Comparison of ENCODE assay signal across 23 cellular contexts in the genomic region with DNA sequence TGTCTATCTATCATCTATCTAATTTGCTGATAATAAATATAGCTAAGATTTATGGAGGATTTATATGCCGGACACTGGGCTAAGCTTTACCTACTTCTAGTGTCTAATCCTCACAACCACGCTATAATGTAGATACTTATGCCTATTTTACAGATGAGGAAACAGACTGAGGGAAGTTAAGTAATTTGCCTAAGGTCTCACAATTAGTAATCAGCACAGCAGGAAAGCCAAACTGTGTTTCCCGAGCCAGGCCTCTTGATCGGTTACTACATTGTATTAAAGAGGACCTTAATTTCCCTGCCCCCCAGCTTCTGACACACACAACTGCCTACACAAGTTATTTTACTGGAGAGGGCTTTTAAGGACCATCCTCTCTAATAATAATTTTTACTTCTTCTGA. TPM values are rescaled to one million over a fixed set of nuclear protein-coding genes. Genes with fewer than 3 reads are reported as not detected.
A peak's percentile ranks its signal among the peaks of the same experiment; 100 is the strongest.
DNase-seq lines count a peak whose midpoint lies in the region; ATAC-seq, FAIRE-seq and TF ChIP-seq lines count a peak whose summit lies in the region.
"Had no signal": no experiment of that assay in that cellular context is flagged by ENCODE, and none has a peak within 500 bp of the region (broad histone marks: within the 10 kb centered on the region; RNA-seq: fewer than 3 reads in every experiment).

No MANE protein-coding gene starts in this region.

- H3K79me2 ChIP-seq in H1 (ENCODE audit: control insufficient read depth in 1 of 2, insufficient read depth in 2 of 2, low read length in 2 of 2), result no peaks in the 10 kb centered on the region

- H4K5ac ChIP-seq in H1 (ENCODE audit: insufficient read length, low read depth, low read length), result no peak overlapping the region

- no peaks in the 10 kb centered on the region for H3K27me3 ChIP-seq in H1 (replicated peaks in 1 of 4; ENCODE audit: control insufficient read depth in 3 of 4, extremely low read depth in 1 of 4, insufficient read depth in 3 of 4, low read length in 3 of 4)
- peaks cover 49% of the 10 kb centered on the region for H3K27me3 ChIP-seq in transverse colon
- H3K27me3 ChIP-seq: testis had no signal

- no peaks in the 10 kb centered on the region for H3K79me1 ChIP-seq in H1 (ENCODE audit: low read depth, low read length)

- no peaks in the 10 kb centered on the region for H3K36me3 ChIP-seq in H1 (ENCODE audit: control insufficient read depth in 2 of 4, insufficient read depth in 4 of 4, low read length in 3 of 4)
- no peaks in the 10 kb centered on the region for H3K36me3 ChIP-seq in transverse colon
- H3K36me3 ChIP-seq: gastrocnemius medialis, left lung had no signal

- H3K18ac ChIP-seq in H1 (ENCODE audit: extremely low read depth, low read length), result no peak overlapping the region

- CTCF ChIA-PET in H1 (lab: Charles Lee; ENCODE audit: partially characterized antibody), result interaction anchor here (0.5 to 1.1 kb wide), 2 partner anchors 16 to 583 kb away, joined by 3 to 5 read pairs; no protein-coding TSS in a partner anchor

- intact Hi-C loops in transverse colon (cut with DNase I; ENCODE audit: low total_unique reads), result no loop called here

- TF ChIP-seq EP300 in H1 (IDR thresholded peaks at IDR 0.05; ENCODE audit: borderline replicate concordance in 1 of 2, low read depth in 2 of 2, low read length in 2 of 2) (no peak), transverse colon (IDR thresholded peaks at IDR 0.05; ENCODE audit: low read depth) (no peak)

- peak; percentile 77 for ATAC-seq in GM18519 (IDR thresholded peaks at IDR 0.05; ENCODE audit: low FRiP score, unreplicated experiment)
- peak; percentile 70 for ATAC-seq in GM21447 (IDR thresholded peaks at IDR 0.05; ENCODE audit: unreplicated experiment)
- ATAC-seq in HG03442 (IDR thresholded peaks at IDR 0.05; ENCODE audit: unreplicated experiment), result peak; percentile 81
- ATAC-seq: gastrocnemius medialis, left lung had no signal

- H2BK5ac ChIP-seq in H1 (ENCODE audit: low read depth, low read length), result peak overlapping the region; percentile 76; the same call in 1 of the 2 replicates

- in situ Hi-C loops in transverse colon (cut with MboI; ENCODE audit: low pct_ligation_motif_present in 1 of 4, low pct_unique_long_range_greater_than_20kb in 1 of 4, low sequenced_read_pairs in 3 of 4), result loop anchor here in 3 of 4 donors (25.0 kb wide), 4 partner anchors 137 to 487 kb away; no protein-coding TSS in a partner anchor

- H2BK20ac ChIP-seq in H1 (ENCODE audit: low read length), result peak overlapping the region; percentile 77

- no peak overlapping the region for H2AFZ ChIP-seq in H1 (ENCODE audit: low read length)

- H3K14ac ChIP-seq in H1 (ENCODE audit: insufficient read length), result no peak overlapping the region

- H3K4me2 ChIP-seq in H1 (ENCODE audit: insufficient read depth in 1 of 2, low read depth in 2 of 2, low read length in 2 of 2), result no peak overlapping the region

- no peak for TF ChIP-seq RAD21 in H1 (IDR thresholded peaks at IDR 0.05 in 1 of 2, conservative IDR thresholded peaks at IDR 0.05 in 1 of 2; ENCODE audit: low read depth in 2 of 2, low read length in 2 of 2)

- TF ChIP-seq POLR2A in H1 (IDR thresholded peaks at IDR 0.05; ENCODE audit: control extremely low read depth in 1 of 2, low read depth in 2 of 2, low read length in 2 of 2) (no peak), transverse colon (IDR thresholded peaks at IDR 0.05) (no peak)

- no peak overlapping the region for H4K8ac ChIP-seq in H1 (ENCODE audit: extremely low read depth, insufficient read depth, low read length)

- H4K20me1 ChIP-seq in H1 (replicated peaks in 1 of 2; ENCODE audit: control insufficient read depth in 1 of 2, insufficient read depth in 2 of 2, low read length in 2 of 2), result no peaks in the 10 kb centered on the region

- TF ChIP-seq CTCF in H1 (IDR thresholded peaks at IDR 0.05; ENCODE audit: control extremely low read depth in 1 of 3, insufficient read depth in 1 of 3, low read depth in 1 of 3, low read length in 3 of 3) (no peak), transverse colon (IDR thresholded peaks at IDR 0.05) (no peak)

- no peak overlapping the region for H2BK15ac ChIP-seq in H1 (ENCODE audit: low read length)

- POLR2A ChIA-PET in H1 (lab: Charles Lee; ENCODE audit: partially characterized antibody), result interaction anchor here (0.7 to 1.3 kb wide), 3 partner anchors 18 to 56 kb away, joined by 3 to 4 read pairs (median 4); no protein-coding TSS in a partner anchor

- no peak overlapping the region for H3K23ac ChIP-seq in H1 (ENCODE audit: insufficient read length)

- 58% methylated on average over 4 of the region's 4 CpGs; no CpG with 5 or more reads in 1 of the 2 experiments for whole genome bisulfite sequencing in H1 (ENCODE audit: extremely low coverage in 1 of 2, insufficient coverage in 1 of 2, insufficient read length in 1 of 2, insufficient replicate concordance in 2 of 2, low coverage in 1 of 2, low lambda C conversion rate in 2 of 2, missing lambda C conversion rate in 1 of 2), 2 experiments
- 50% methylated on average over 4 of the region's 4 CpGs; no CpG with 5 or more reads in 1 of the 2 donors for WGBS in transverse colon (ENCODE audit: low coverage in 1 of 2), 2 donors

- no peak for FAIRE-seq in H1 (lab: Jason Lieb, UNC)

- H3K4me3 ChIP-seq in H1 (ENCODE audit: extremely low read depth in 1 of 4, insufficient read depth in 2 of 4, low read depth in 3 of 4, low read length in 4 of 4), result no peak overlapping the region
- H3K4me3 ChIP-seq in transverse colon, result no peak overlapping the region
- H3K4me3 ChIP-seq: gastrocnemius medialis, left lung, testis had no signal

- H3K23me2 ChIP-seq in H1 (ENCODE audit: low read depth, low read length), result no peaks in the 10 kb centered on the region

- H3K9me3 ChIP-seq in H1 (ENCODE audit: insufficient read depth in 2 of 2, low read depth in 1 of 2, low read length in 1 of 2) (0 out of 4 replicates have a peak, but pooled peaks cover 0 to 3% of the 10 kb centered on the region in 2 experiments), transverse colon (no peaks in the 10 kb centered on the region)
- H3K9me3 ChIP-seq: gastrocnemius medialis, left lung, testis had no signal

- no peak overlapping the region for H3K56ac ChIP-seq in H1 (replicated peaks; ENCODE audit: insufficient read length, low read depth, low read length)

- H2AK5ac ChIP-seq in H1 (ENCODE audit: low read depth, low read length), result no peak overlapping the region

- no peak overlapping the region for H3K27ac ChIP-seq in H1 (ENCODE audit: low read depth, low read length)
- H3K27ac ChIP-seq in transverse colon, result no peak overlapping the region
- H3K27ac ChIP-seq: gastrocnemius medialis, HL-60, left lung, testis had no signal

- H3K4me1 ChIP-seq in H1 (replicated peaks in 1 of 4; ENCODE audit: control insufficient read depth in 3 of 4, insufficient read depth in 4 of 4, low read length in 3 of 4), result peaks cover 10 to 34% (median 27%) of the 10 kb centered on the region in 4 experiments; a peak in 5 of 7 replicates
- no peaks in the 10 kb centered on the region for H3K4me1 ChIP-seq in transverse colon
- H3K4me1 ChIP-seq: gastrocnemius medialis, left lung, testis had no signal

- H2BK120ac ChIP-seq in H1 (replicated peaks; ENCODE audit: low read depth, low read length), result peak overlapping the region; percentile 80

- peak overlapping the region; percentile 21 for H3K4ac ChIP-seq in H1 (replicated peaks; ENCODE audit: insufficient read length, low read depth, low read length)

- H2BK12ac ChIP-seq in H1 (ENCODE audit: low read depth, low read length), result no peak overlapping the region

- H4K91ac ChIP-seq in H1 (replicated peaks; ENCODE audit: insufficient read length, low read length), result no peak overlapping the region

- no peak overlapping the region for H3K9ac ChIP-seq in H1 (replicated peaks in 1 of 4; ENCODE audit: extremely low read depth in 1 of 4, low read depth in 3 of 4, low read length in 3 of 4)

- peak in 1 of 2 experiments; percentile 26 for DNase-seq in H1 (ENCODE audit: low read depth in 1 of 2, low spot score in 2 of 2)
- no peak for DNase-seq in DMS153 treated with DMSO at 0.1 percent for 48 hours (lab: John Stamatoyannopoulos, UW; ENCODE audit: unreplicated experiment)
- DNase-seq in amygdala (lab: John Stamatoyannopoulos, UW), result no peak
- DNase-seq in NK-92 (lab: John Stamatoyannopoulos, UW; ENCODE audit: unreplicated experiment), result no peak
- no peak for DNase-seq in transverse colon
- DNase-seq: activated CD4-positive, alpha-beta T cell treated with anti-CD3 and anti-CD28 coated beads for 1 hour; activated effector memory CD4-positive, alpha-beta T cell treated with Interleukin-2 at 50 U/mL for 16 hours; DND-41; gastrocnemius medialis; IMR-90; left lung; NCI-H2029 treated with DMSO at 0.1 percent for 48 hours; NCI-H510A treated with DMSO at 0.1 percent for 48 hours; OCI-M1; SHP77 treated with DMSO at 0.1 percent for 48 hours; testis had no signal

TF ChIP-seq in H1, 55 proteins besides CTCF, POLR2A, EP300 and RAD21 (continues in another document):
- no peak for TF ChIP-seq CTBP2 (IDR thresholded peaks at IDR 0.05; ENCODE audit: borderline replicate concordance, insufficient read depth, insufficient read length, low read length)
- no peak for TF ChIP-seq GTF2F1 (IDR thresholded peaks at IDR 0.05; ENCODE audit: borderline replicate concordance, low read depth, low read length)
- no peak for TF ChIP-seq HDAC6 (IDR thresholded peaks at IDR 0.05; ENCODE audit: low read depth, low read length)
- TF ChIP-seq SRF (IDR thresholded peaks at IDR 0.05; ENCODE audit: low read depth, low read length), result no peak
- TF ChIP-seq POLR2AphosphoS5 (IDR thresholded peaks at IDR 0.05; ENCODE audit: low read depth, low read length), result no peak
- no peak for TF ChIP-seq CEBPB (IDR thresholded peaks at IDR 0.05; ENCODE audit: low read depth, low read length)
- no peak for TF ChIP-seq KDM5A (IDR thresholded peaks at IDR 0.05; ENCODE audit: low read length)
- TF ChIP-seq RNF2 (IDR thresholded peaks at IDR 0.05; ENCODE audit: borderline replicate concordance, low read depth, low read length, missing control alignments, poor library complexity, severe bottlenecking), result no peak
- TF ChIP-seq MAFK (IDR thresholded peaks at IDR 0.05; ENCODE audit: low read depth, low read length), result no peak
- TF ChIP-seq BRCA1 (IDR thresholded peaks at IDR 0.05; ENCODE audit: low read depth, low read length), result no peak
- TF ChIP-seq CBX8 (IDR thresholded peaks at IDR 0.05; ENCODE audit: borderline replicate concordance, low read depth, low read length), result no peak
- no peak for TF ChIP-seq CHD1 (IDR thresholded peaks at IDR 0.05; ENCODE audit: low read depth, low read length)

RNA-seq across cellular contexts. Expression of gene ONECUT1, which starts 40.9 kb away (rescaled TPM):
- total RNA-seq in H1 (2021; fragmentation: NEBNext Ultra II Directional; extraction: Animal tissue kit (Norgen Biotek cat#: 25700)), result 6.1 and 6.4 TPM in 2 replicates
- 0.47 and 0.65 TPM in 2 replicates for polyA plus RNA-seq in H1 (2011; rRNA removed)
- 1.1 TPM for polyA plus RNA-seq in H1 (2011; cell fraction: cytosol; rRNA removed)
- polyA plus RNA-seq in H1 (2011; cell fraction: nucleus; rRNA removed), result 2.0 TPM
- polyA plus RNA-seq in H1 (2012, experiment 1 of 2), result 1.4 to 3.0 TPM (median 1.8 TPM) in 4 replicates
- polyA plus RNA-seq in H1 (2012, experiment 2 of 2), result 0.12 TPM
- polyA plus RNA-seq in H1 (2013, experiment 1 of 2), result 11.2 TPM
- 10.6 TPM for polyA plus RNA-seq in H1 (2013, experiment 2 of 2)
- polyA minus RNA-seq in H1 (2011; rRNA and poly(A)+ RNA removed), result 4.4 and 5.0 TPM in 2 replicates
- polyA minus RNA-seq in H1 (2011; cell fraction: cytosol; rRNA and poly(A)+ RNA removed), result 7.1 TPM
- 7.6 TPM for polyA minus RNA-seq in H1 (2011; cell fraction: nucleus; rRNA and poly(A)+ RNA removed)
- under 1 TPM in 1 of 4 donors, not detected in 3; 0.64 TPM for total RNA-seq in transverse colon
- total RNA-seq: cardiac septum, epithelial cell of proximal tubule, gastrocnemius medialis, IMR-90, left lung, MCF 10A had no signal
- polyA plus RNA-seq: IMR-90 had no signal
